Comparison of ENCODE assay signal across 36 cellular contexts in the genomic region with DNA sequence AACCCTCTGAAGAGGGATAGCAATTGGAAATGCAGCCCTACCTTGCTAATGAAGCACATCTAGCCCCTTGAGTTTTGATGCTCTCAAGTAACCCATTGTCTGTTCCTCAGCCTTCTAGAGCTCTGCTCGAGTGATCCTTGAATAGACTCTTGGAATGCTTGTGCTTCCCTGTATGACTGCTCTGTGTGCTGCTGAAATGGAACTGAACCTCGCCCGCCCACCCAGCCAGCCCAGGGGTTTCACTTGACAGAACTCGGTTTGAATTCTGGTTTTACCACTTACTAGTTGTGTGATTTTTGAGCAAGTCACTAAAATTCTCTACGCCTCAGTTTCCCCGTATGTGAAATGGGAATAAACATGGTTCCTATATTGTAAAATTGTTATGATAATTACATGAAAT.
"Had no signal": no experiment of that assay in that cellular context is flagged by ENCODE, and none has a peak within 500 bp of the region (broad histone marks: within the 10 kb centered on the region; RNA-seq: fewer than 3 reads in every experiment).

No MANE protein-coding gene starts in this region.

- H3K27me3 Mint-ChIP-seq: activated CD8-positive, alpha-beta T cell treated with anti-CD3 and anti-CD28 coated beads for 36 hours; activated naive CD4-positive, alpha-beta T cell treated with anti-CD3 and anti-CD28 coated beads, Interleukin-2, amount 50 U/mL, for 24 hours; activated naive CD8-positive, alpha-beta T cell treated with anti-CD3 and anti-CD28 coated beads for 36 hours; activated naive CD8-positive, alpha-beta T cell treated with anti-CD3 and anti-CD28 coated beads, Interleukin-2, amount 50 U/mL, for 24 hours; activated T-helper 17 cell treated with anti-CD3 and anti-CD28 coated beads, Interleukin-2, amount 50 U/mL, for 72 hours; T-helper 17 cell had no signal

- H3K4me3 Mint-ChIP-seq: activated B cell treated with CpG ODN at 0.5 μM for 24 hours; activated CD8-positive, alpha-beta T cell treated with anti-CD3 and anti-CD28 coated beads for 36 hours; activated naive CD4-positive, alpha-beta T cell treated with anti-CD3 and anti-CD28 coated beads for 36 hours; activated naive CD4-positive, alpha-beta T cell treated with anti-CD3 and anti-CD28 coated beads, Interleukin-2, amount 50 U/mL, for 24 hours; activated naive CD8-positive, alpha-beta T cell treated with anti-CD3 and anti-CD28 coated beads for 36 hours; activated naive CD8-positive, alpha-beta T cell treated with anti-CD3 and anti-CD28 coated beads, Interleukin-2, amount 50 U/mL, for 24 hours; activated T-cell treated with anti-CD3 and anti-CD28 coated beads, Interleukin-2, amount 50 U/mL, for 4 hours; activated T-helper 17 cell treated with anti-CD3 and anti-CD28 coated beads, Interleukin-2, amount 50 U/mL, for 72 hours; endodermal cell; T-helper 17 cell; T-helper 2 cell treated with Interferon-gamma antibody and Interleukin-4, amounts not matched to agents 5 μg/mL and 100 μg/mL, for 36 hours had no signal

- H3K4me3 ChIP-seq: adrenal gland, body of pancreas, cardiac muscle cell, colonic mucosa, dorsolateral prefrontal cortex, esophagus muscularis mucosa, gastrocnemius medialis, heart left ventricle had no signal

- H3K27ac ChIP-seq: adrenal gland, body of pancreas, cardiac muscle cell, colonic mucosa, dorsolateral prefrontal cortex, esophagus muscularis mucosa, foreskin keratinocyte, gastrocnemius medialis, heart left ventricle, WERI-Rb-1 had no signal

- DNase-seq: activated B cell treated with CpG ODN at 0.5 μM for 24 hours; activated CD4-positive, alpha-beta T cell treated with anti-CD3 and anti-CD28 coated beads for 48 hours; activated CD4-positive, alpha-beta T cell treated with anti-CD3 and anti-CD28 coated beads, Interleukin-2, amount 50 U/mL, for 1 hour; activated CD4-positive, alpha-beta T cell treated with anti-CD3 and anti-CD28 coated beads, Interleukin-2, amount 50 U/mL, for 48 hours; activated CD8-positive, alpha-beta memory T cell treated with anti-CD3 and anti-CD28 coated beads for 24 hours; activated CD8-positive, alpha-beta T cell treated with anti-CD3 and anti-CD28 coated beads for 36 hours; activated effector memory CD4-positive, alpha-beta T cell treated with anti-CD3 and anti-CD28 coated beads, Interleukin-2, amount 50 U/mL, for 16 hours; activated naive CD4-positive, alpha-beta T cell treated with anti-CD3 and anti-CD28 coated beads for 36 hours; activated naive CD8-positive, alpha-beta T cell treated with anti-CD3 and anti-CD28 coated beads for 36 hours; activated naive CD8-positive, alpha-beta T cell treated with anti-CD3 and anti-CD28 coated beads, Interleukin-2, amount 50 U/mL, for 24 hours; activated T-cell treated with anti-CD3 and anti-CD28 coated beads, Interleukin-2, amount 50 U/mL, for 4 hours; adrenal gland; amygdala; aorta; body of pancreas; central memory CD4-positive, alpha-beta T cell; cerebellar nuclear complex; colonic mucosa; dorsolateral prefrontal cortex; effector memory CD4-positive, alpha-beta T cell; endodermal cell; erythroblast; foreskin keratinocyte; gastrocnemius medialis; glutamatergic neuron; heart left ventricle; T-helper 1 cell; T-helper 17 cell; T1000; WERI-Rb-1 had no signal

- H3K27ac Mint-ChIP-seq: activated B cell treated with CpG ODN at 0.5 μM for 24 hours; activated CD8-positive, alpha-beta T cell treated with anti-CD3 and anti-CD28 coated beads for 36 hours; activated naive CD4-positive, alpha-beta T cell treated with anti-CD3 and anti-CD28 coated beads for 36 hours; activated naive CD4-positive, alpha-beta T cell treated with anti-CD3 and anti-CD28 coated beads, Interleukin-2, amount 50 U/mL, for 24 hours; activated naive CD8-positive, alpha-beta T cell treated with anti-CD3 and anti-CD28 coated beads for 36 hours; activated naive CD8-positive, alpha-beta T cell treated with anti-CD3 and anti-CD28 coated beads, Interleukin-2, amount 50 U/mL, for 24 hours; activated T-helper 17 cell treated with anti-CD3 and anti-CD28 coated beads, Interleukin-2, amount 50 U/mL, for 72 hours; endodermal cell; T-helper 17 cell; T-helper 2 cell treated with Interferon-gamma antibody and Interleukin-4, amounts not matched to agents 5 μg/mL and 100 μg/mL, for 36 hours had no signal

- H3K4me1 ChIP-seq: adrenal gland, body of pancreas, colonic mucosa, foreskin keratinocyte, gastrocnemius medialis, heart left ventricle had no signal

- H3K9me3 Mint-ChIP-seq: activated B cell treated with CpG ODN at 0.5 μM for 24 hours; activated CD8-positive, alpha-beta T cell treated with anti-CD3 and anti-CD28 coated beads for 36 hours; activated naive CD4-positive, alpha-beta T cell treated with anti-CD3 and anti-CD28 coated beads for 36 hours; activated naive CD4-positive, alpha-beta T cell treated with anti-CD3 and anti-CD28 coated beads, Interleukin-2, amount 50 U/mL, for 24 hours; activated naive CD8-positive, alpha-beta T cell treated with anti-CD3 and anti-CD28 coated beads for 36 hours; activated naive CD8-positive, alpha-beta T cell treated with anti-CD3 and anti-CD28 coated beads, Interleukin-2, amount 50 U/mL, for 24 hours; activated T-cell treated with anti-CD3 and anti-CD28 coated beads, Interleukin-2, amount 50 U/mL, for 4 hours; activated T-helper 17 cell treated with anti-CD3 and anti-CD28 coated beads, Interleukin-2, amount 50 U/mL, for 72 hours; endodermal cell; T-helper 2 cell treated with Interferon-gamma antibody and Interleukin-4, amounts not matched to agents 5 μg/mL and 100 μg/mL, for 36 hours had no signal

- H3K36me3 ChIP-seq: colonic mucosa, WERI-Rb-1 had no signal

- H3K27me3 ChIP-seq: body of pancreas, cardiac muscle cell, colonic mucosa, esophagus muscularis mucosa, foreskin keratinocyte, gastrocnemius medialis had no signal

- ATAC-seq: activated CD4-positive, CD25-positive, alpha-beta regulatory T cell treated with anti-CD3 and anti-CD28 coated beads, Interleukin-2, amount 50 U/mL, for 24 hours; activated CD8-positive, alpha-beta T cell treated with anti-CD3 and anti-CD28 coated beads for 36 hours; activated naive CD8-positive, alpha-beta T cell treated with anti-CD3 and anti-CD28 coated beads, Interleukin-2, amount 50 U/mL, for 24 hours; activated T-cell treated with anti-CD3 and anti-CD28 coated beads, Interleukin-2, amount 50 U/mL, for 4 hours; activated T-helper 17 cell treated with anti-CD3 and anti-CD28 coated beads, Interleukin-2, amount 50 U/mL, for 72 hours; body of pancreas; foreskin keratinocyte; gastrocnemius medialis; heart left ventricle; T-helper 17 cell had no signal

- H3K9me3 ChIP-seq: adrenal gland, body of pancreas, colonic mucosa, esophagus muscularis mucosa, gastrocnemius medialis, heart left ventricle had no signal

- H3K4me1 Mint-ChIP-seq: activated B cell treated with CpG ODN at 0.5 μM for 24 hours; activated naive CD4-positive, alpha-beta T cell treated with anti-CD3 and anti-CD28 coated beads, Interleukin-2, amount 50 U/mL, for 24 hours; activated naive CD8-positive, alpha-beta T cell treated with anti-CD3 and anti-CD28 coated beads for 36 hours; activated T-helper 17 cell treated with anti-CD3 and anti-CD28 coated beads, Interleukin-2, amount 50 U/mL, for 72 hours had no signal
